22 cellular contexts compared by ENCODE assay signal in the genomic region with DNA sequence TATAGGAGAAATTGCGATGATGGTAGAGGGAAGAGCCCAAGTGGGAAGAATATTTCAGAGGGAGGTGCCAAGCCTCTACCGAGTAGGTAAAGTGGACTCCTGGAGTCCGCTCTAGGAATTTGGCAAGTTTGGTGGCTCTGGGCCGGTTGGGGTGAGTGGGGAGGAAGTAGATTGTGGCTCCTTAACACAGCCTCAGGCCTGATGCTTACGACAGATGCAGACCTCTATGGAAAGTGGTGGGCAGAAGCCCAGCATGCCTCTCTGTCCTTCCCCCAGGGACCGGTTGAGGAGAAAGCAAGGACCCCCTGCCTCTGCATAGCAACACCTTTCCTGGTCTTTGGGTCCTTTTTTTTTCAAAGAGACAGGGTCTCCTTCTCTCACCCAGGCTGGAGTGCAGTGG.
"Had no signal": no experiment of that assay in that cellular context is flagged by ENCODE, and none has a peak within 500 bp of the region (broad histone marks: within the 10 kb centered on the region; RNA-seq: fewer than 3 reads in every experiment).

No MANE protein-coding gene starts in this region.

- H3K36me3 Mint-ChIP-seq: mesothelial cell of epicardium; natural killer cell treated with Interleukin-12 subunit alpha and Interleukin-12 subunit beta and Interleukin-15 and Interleukin-18, amount 100 ng/mL, for 72 hours; neural progenitor cell; stimulated activated naive B cell treated with anti-CD40 and anti-IgM and Interleukin-4, amounts not matched to agents 10 μg/mL and 1 μg/mL and 100 μg/mL, for 72 hours had no signal

- ATAC-seq: natural killer cell treated with Interleukin-12 subunit alpha and Interleukin-12 subunit beta and Interleukin-15 and Interleukin-18, amount 100 ng/mL, for 72 hours; pancreas; right cardiac atrium; stimulated activated naive B cell treated with anti-CD40 and anti-IgM and Interleukin-4, amounts not matched to agents 10 μg/mL and 1 μg/mL and 100 μg/mL, for 72 hours; stimulated activated naive CD8-positive, alpha-beta T cell treated with anti-CD3 and anti-CD28 coated beads, Interleukin-15, amount 100 ng/mL, for 72 hours had no signal

- H3K4me2 ChIP-seq: neural progenitor cell had no signal

- H3K4me1 Mint-ChIP-seq: stimulated activated naive CD8-positive, alpha-beta T cell treated with anti-CD3 and anti-CD28 coated beads, Interleukin-15, amount 100 ng/mL, for 72 hours had no signal

- H3K27ac ChIP-seq: coronary artery, dorsolateral prefrontal cortex, neural progenitor cell, pancreas, testis, transverse colon had no signal

- FAIRE-seq: pancreas had no signal

- H3K4me1 ChIP-seq: pancreas had no signal

- H3K27me3 Mint-ChIP-seq: stimulated activated naive B cell treated with anti-CD40 and anti-IgM and Interleukin-4, amounts not matched to agents 10 μg/mL and 1 μg/mL and 100 μg/mL, for 72 hours had no signal

- H3K9me3 Mint-ChIP-seq: mesothelial cell of epicardium; natural killer cell treated with Interleukin-12 subunit alpha and Interleukin-12 subunit beta and Interleukin-15 and Interleukin-18, amount 100 ng/mL, for 72 hours; neural progenitor cell; stimulated activated naive B cell treated with anti-CD40 and anti-IgM and Interleukin-4, amounts not matched to agents 10 μg/mL and 1 μg/mL and 100 μg/mL, for 72 hours; stimulated activated naive CD8-positive, alpha-beta T cell treated with anti-CD3 and anti-CD28 coated beads, Interleukin-15, amount 100 ng/mL, for 72 hours had no signal

- H2AFZ ChIP-seq: neural progenitor cell had no signal

- H3K36me3 ChIP-seq: neural progenitor cell, pancreas, transverse colon had no signal

- H3K4me3 Mint-ChIP-seq: mesothelial cell of epicardium; natural killer cell treated with Interleukin-12 subunit alpha and Interleukin-12 subunit beta and Interleukin-15 and Interleukin-18, amount 100 ng/mL, for 72 hours; neural progenitor cell; stimulated activated naive B cell treated with anti-CD40 and anti-IgM and Interleukin-4, amounts not matched to agents 10 μg/mL and 1 μg/mL and 100 μg/mL, for 72 hours; stimulated activated naive CD8-positive, alpha-beta T cell treated with anti-CD3 and anti-CD28 coated beads, Interleukin-15, amount 100 ng/mL, for 72 hours had no signal

- H3K27me3 ChIP-seq: dorsolateral prefrontal cortex, neural progenitor cell, pancreas, testis, transverse colon had no signal

- H3K9ac ChIP-seq: neural progenitor cell had no signal

- DNase-seq: effector CD8-positive, alpha-beta T cell; foreskin melanocyte; head of caudate nucleus; hippocampal formation; kidney glomerular epithelial cell; mammary epithelial cell; occipital lobe; pancreas; right cardiac atrium; stimulated activated CD4-positive, alpha-beta T cell treated with anti-CD3 and anti-CD28 coated beads, Interleukin-15, amount 100 ng/mL, for 24 hours; stimulated activated CD4-positive, alpha-beta T cell treated with anti-CD3 and anti-CD28 coated beads, Interleukin-1b, Interleukin-23, amount 100 ng/mL, for 48 hours; stimulated activated CD4-positive, alpha-beta T cell treated with anti-CD3 and anti-CD28 coated beads, Interleukin-4, amount 100 ng/mL, for 24 hours; stimulated activated naive B cell treated with anti-CD40 and anti-IgM and Interleukin-4, amounts not matched to agents 10 μg/mL and 1 μg/mL and 100 μg/mL, for 72 hours; stimulated activated naive CD8-positive, alpha-beta T cell treated with anti-CD3 and anti-CD28 coated beads, Interleukin-15, amount 100 ng/mL, for 72 hours; testis; transverse colon had no signal

- H3K9me3 ChIP-seq: pancreas, testis, transverse colon had no signal

- H3K4me3 ChIP-seq: coronary artery, dorsolateral prefrontal cortex, neural progenitor cell, pancreas, testis, transverse colon had no signal

- H3K27ac Mint-ChIP-seq: mesothelial cell of epicardium; natural killer cell treated with Interleukin-12 subunit alpha and Interleukin-12 subunit beta and Interleukin-15 and Interleukin-18, amount 100 ng/mL, for 72 hours; neural progenitor cell; progenitor cell of endocrine pancreas; stimulated activated naive B cell treated with anti-CD40 and anti-IgM and Interleukin-4, amounts not matched to agents 10 μg/mL and 1 μg/mL and 100 μg/mL, for 72 hours; stimulated activated naive CD8-positive, alpha-beta T cell treated with anti-CD3 and anti-CD28 coated beads, Interleukin-15, amount 100 ng/mL, for 72 hours had no signal
